1 cellular context compared by ENCODE assay signal in the genomic region with DNA sequence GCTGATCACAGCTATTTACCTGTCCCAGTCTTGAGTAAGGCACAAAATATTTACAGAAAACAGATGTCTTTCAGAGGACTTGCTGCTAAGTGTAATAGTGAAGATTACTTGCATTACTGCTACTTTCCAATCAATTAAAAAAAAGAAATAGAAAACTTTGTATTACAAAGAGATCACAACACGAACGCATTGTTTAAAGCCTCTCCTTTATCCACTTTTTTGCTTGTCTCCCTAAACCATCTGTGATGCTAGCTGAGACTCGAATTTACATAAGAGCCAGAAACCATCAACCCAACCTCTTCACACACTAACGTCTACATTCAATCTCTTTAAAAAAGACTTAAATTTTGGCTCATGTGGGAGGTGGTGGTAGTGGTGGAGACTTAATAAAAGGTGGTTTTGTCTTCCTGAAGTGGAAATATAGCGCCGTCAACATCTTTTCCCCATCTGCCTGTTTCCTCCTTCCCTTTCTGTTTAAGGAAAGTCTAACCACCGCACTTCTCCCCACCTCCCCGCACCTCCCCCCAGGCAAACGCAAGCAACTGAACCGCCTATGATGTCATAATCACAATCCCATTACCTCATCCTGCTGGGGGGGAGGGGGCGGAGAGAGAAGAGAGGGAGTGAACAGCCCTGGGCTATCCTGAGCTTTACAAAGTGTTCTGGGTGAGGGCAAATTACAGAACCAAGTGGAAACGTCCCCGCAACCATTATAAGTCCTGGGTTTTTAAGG.
A peak's percentile ranks its signal among the peaks of the same experiment; 100 is the strongest.
TF ChIP-seq lines count a peak whose summit lies in the region.

No MANE protein-coding gene starts in this region.

TF ChIP-seq in HepG2, 621 proteins besides CTCF, POLR2A, EP300 and RAD21 (continued from another document and continues in another):
- TF ChIP-seq, protein P1, sequence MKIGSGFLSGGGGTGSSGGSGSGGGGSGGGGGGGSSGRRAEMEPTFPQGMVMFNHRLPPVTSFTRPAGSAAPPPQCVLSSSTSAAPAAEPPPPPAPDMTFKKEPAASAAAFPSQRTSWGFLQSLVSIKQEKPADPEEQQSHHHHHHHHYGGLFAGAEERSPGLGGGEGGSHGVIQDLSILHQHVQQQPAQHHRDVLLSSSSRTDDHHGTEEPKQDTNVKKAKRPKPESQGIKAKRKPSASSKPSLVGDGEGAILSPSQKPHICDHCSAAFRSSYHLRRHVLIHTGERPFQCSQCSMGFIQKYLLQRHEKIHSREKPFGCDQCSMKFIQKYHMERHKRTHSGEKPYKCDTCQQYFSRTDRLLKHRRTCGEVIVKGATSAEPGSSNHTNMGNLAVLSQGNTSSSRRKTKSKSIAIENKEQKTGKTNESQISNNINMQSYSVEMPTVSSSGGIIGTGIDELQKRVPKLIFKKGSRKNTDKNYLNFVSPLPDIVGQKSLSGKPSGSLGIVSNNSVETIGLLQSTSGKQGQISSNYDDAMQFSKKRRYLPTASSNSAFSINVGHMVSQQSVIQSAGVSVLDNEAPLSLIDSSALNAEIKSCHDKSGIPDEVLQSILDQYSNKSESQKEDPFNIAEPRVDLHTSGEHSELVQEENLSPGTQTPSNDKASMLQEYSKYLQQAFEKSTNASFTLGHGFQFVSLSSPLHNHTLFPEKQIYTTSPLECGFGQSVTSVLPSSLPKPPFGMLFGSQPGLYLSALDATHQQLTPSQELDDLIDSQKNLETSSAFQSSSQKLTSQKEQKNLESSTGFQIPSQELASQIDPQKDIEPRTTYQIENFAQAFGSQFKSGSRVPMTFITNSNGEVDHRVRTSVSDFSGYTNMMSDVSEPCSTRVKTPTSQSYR (CRISPR knock-in tag; IDR thresholded peaks at IDR 0.05; ENCODE audit: borderline replicate concordance): peak; percentile 99
- TF ChIP-seq MLLT10 (CRISPR knock-in tag; IDR thresholded peaks at IDR 0.05) (no peak), EHMT2 (IDR thresholded peaks at IDR 0.05; ENCODE audit: borderline replicate concordance, low read depth, low read length) (no peak), HDAC1 (CRISPR knock-in tag; IDR thresholded peaks at IDR 0.05) (peak; percentile 56; the same call in 1 of the 2 replicates), PITX1 (CRISPR knock-in tag; IDR thresholded peaks at IDR 0.05) (no peak), ZFP90 (CRISPR knock-in tag; IDR thresholded peaks at IDR 0.05; ENCODE audit: borderline replicate concordance) (no peak), ATF7 (IDR thresholded peaks at IDR 0.05) (peak; percentile 97), ATF7 (CRISPR knock-in tag; IDR thresholded peaks at IDR 0.05) (peak; percentile 99), JUND (CRISPR knock-in tag; IDR thresholded peaks at IDR 0.05) (peak; percentile 56; the same call in 1 of the 2 replicates), YEATS2 (CRISPR knock-in tag; IDR thresholded peaks at IDR 0.05; ENCODE audit: borderline replicate concordance) (no peak), KMT2A (CRISPR knock-in tag; IDR thresholded peaks at IDR 0.05) (0 out of 2 replicates have a peak, but pooled peaks have one; percentile 5), NFATC3 (CRISPR knock-in tag; IDR thresholded peaks at IDR 0.05) (no peak), CEBPG (CRISPR knock-in tag; IDR thresholded peaks at IDR 0.05) (peak; percentile 62), ZNF333 (CRISPR knock-in tag; IDR thresholded peaks at IDR 0.05; ENCODE audit: borderline replicate concordance) (0 out of 2 replicates have a peak, but pooled peaks have one; percentile 36), SP4 (CRISPR knock-in tag; IDR thresholded peaks at IDR 0.05) (peak; percentile 3; the same call in 1 of the 2 replicates), NR2F1 (CRISPR knock-in tag; IDR thresholded peaks at IDR 0.05) (no peak), ZNF563 (CRISPR knock-in tag; IDR thresholded peaks at IDR 0.05) (0 out of 2 replicates have a peak, but pooled peaks have one; percentile 20), TMF1 (CRISPR knock-in tag; IDR thresholded peaks at IDR 0.05; ENCODE audit: low read depth) (no peak), ZNF768 (CRISPR knock-in tag; IDR thresholded peaks at IDR 0.05) (no peak), ZNF790 (CRISPR knock-in tag; IDR thresholded peaks at IDR 0.05; ENCODE audit: borderline replicate concordance) (0 out of 2 replicates have a peak, but pooled peaks have one; percentile 23), ZFP36L1 (CRISPR knock-in tag; IDR thresholded peaks at IDR 0.05) (peak; percentile 12; the same call in 1 of the 2 replicates)
- TF ChIP-seq, protein P2, sequence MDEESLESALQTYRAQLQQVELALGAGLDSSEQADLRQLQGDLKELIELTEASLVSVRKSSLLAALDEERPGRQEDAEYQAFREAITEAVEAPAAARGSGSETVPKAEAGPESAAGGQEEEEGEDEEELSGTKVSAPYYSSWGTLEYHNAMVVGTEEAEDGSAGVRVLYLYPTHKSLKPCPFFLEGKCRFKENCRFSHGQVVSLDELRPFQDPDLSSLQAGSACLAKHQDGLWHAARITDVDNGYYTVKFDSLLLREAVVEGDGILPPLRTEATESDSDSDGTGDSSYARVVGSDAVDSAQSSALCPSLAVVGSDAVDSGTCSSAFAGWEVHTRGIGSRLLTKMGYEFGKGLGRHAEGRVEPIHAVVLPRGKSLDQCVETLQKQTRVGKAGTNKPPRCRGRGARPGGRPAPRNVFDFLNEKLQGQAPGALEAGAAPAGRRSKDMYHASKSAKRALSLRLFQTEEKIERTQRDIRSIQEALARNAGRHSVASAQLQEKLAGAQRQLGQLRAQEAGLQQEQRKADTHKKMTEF (CRISPR knock-in tag; IDR thresholded peaks at IDR 0.05): no peak
- TF ChIP-seq, protein P3, sequence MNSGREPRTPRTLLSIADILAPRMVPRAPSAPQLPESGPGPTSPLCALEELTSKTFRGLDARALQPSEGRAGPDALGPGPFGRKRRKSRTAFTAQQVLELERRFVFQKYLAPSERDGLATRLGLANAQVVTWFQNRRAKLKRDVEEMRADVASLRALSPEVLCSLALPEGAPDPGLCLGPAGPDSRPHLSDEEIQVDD (CRISPR knock-in tag; IDR thresholded peaks at IDR 0.05; ENCODE audit: borderline replicate concordance): no peak
- TF ChIP-seq, protein P4, sequence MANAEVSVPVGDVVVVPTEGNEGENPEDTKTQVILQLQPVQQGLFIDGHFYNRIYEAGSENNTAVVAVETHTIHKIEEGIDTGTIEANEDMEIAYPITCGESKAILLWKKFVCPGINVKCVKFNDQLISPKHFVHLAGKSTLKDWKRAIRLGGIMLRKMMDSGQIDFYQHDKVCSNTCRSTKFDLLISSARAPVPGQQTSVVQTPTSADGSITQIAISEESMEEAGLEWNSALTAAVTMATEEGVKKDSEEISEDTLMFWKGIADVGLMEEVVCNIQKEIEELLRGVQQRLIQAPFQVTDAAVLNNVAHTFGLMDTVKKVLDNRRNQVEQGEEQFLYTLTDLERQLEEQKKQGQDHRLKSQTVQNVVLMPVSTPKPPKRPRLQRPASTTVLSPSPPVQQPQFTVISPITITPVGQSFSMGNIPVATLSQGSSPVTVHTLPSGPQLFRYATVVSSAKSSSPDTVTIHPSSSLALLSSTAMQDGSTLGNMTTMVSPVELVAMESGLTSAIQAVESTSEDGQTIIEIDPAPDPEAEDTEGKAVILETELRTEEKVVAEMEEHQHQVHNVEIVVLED (CRISPR knock-in tag; IDR thresholded peaks at IDR 0.05; ENCODE audit: borderline replicate concordance): no peak
- TF ChIP-seq, protein P5, sequence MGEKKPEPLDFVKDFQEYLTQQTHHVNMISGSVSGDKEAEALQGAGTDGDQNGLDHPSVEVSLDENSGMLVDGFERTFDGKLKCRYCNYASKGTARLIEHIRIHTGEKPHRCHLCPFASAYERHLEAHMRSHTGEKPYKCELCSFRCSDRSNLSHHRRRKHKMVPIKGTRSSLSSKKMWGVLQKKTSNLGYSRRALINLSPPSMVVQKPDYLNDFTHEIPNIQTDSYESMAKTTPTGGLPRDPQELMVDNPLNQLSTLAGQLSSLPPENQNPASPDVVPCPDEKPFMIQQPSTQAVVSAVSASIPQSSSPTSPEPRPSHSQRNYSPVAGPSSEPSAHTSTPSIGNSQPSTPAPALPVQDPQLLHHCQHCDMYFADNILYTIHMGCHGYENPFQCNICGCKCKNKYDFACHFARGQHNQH (CRISPR knock-in tag; IDR thresholded peaks at IDR 0.05): no peak
- TF ChIP-seq, protein P6, sequence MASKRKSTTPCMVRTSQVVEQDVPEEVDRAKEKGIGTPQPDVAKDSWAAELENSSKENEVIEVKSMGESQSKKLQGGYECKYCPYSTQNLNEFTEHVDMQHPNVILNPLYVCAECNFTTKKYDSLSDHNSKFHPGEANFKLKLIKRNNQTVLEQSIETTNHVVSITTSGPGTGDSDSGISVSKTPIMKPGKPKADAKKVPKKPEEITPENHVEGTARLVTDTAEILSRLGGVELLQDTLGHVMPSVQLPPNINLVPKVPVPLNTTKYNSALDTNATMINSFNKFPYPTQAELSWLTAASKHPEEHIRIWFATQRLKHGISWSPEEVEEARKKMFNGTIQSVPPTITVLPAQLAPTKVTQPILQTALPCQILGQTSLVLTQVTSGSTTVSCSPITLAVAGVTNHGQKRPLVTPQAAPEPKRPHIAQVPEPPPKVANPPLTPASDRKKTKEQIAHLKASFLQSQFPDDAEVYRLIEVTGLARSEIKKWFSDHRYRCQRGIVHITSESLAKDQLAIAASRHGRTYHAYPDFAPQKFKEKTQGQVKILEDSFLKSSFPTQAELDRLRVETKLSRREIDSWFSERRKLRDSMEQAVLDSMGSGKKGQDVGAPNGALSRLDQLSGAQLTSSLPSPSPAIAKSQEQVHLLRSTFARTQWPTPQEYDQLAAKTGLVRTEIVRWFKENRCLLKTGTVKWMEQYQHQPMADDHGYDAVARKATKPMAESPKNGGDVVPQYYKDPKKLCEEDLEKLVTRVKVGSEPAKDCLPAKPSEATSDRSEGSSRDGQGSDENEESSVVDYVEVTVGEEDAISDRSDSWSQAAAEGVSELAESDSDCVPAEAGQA (IDR thresholded peaks at IDR 0.05; ENCODE audit: low read depth): peak; percentile 96
- TF ChIP-seq, protein P6 (CRISPR knock-in tag; IDR thresholded peaks at IDR 0.05; ENCODE audit: borderline replicate concordance): no peak
- TF ChIP-seq, protein P7, sequence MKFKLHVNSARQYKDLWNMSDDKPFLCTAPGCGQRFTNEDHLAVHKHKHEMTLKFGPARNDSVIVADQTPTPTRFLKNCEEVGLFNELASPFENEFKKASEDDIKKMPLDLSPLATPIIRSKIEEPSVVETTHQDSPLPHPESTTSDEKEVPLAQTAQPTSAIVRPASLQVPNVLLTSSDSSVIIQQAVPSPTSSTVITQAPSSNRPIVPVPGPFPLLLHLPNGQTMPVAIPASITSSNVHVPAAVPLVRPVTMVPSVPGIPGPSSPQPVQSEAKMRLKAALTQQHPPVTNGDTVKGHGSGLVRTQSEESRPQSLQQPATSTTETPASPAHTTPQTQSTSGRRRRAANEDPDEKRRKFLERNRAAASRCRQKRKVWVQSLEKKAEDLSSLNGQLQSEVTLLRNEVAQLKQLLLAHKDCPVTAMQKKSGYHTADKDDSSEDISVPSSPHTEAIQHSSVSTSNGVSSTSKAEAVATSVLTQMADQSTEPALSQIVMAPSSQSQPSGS (CRISPR knock-in tag; IDR thresholded peaks at IDR 0.05): peak; percentile 86
- TF ChIP-seq, protein P8, sequence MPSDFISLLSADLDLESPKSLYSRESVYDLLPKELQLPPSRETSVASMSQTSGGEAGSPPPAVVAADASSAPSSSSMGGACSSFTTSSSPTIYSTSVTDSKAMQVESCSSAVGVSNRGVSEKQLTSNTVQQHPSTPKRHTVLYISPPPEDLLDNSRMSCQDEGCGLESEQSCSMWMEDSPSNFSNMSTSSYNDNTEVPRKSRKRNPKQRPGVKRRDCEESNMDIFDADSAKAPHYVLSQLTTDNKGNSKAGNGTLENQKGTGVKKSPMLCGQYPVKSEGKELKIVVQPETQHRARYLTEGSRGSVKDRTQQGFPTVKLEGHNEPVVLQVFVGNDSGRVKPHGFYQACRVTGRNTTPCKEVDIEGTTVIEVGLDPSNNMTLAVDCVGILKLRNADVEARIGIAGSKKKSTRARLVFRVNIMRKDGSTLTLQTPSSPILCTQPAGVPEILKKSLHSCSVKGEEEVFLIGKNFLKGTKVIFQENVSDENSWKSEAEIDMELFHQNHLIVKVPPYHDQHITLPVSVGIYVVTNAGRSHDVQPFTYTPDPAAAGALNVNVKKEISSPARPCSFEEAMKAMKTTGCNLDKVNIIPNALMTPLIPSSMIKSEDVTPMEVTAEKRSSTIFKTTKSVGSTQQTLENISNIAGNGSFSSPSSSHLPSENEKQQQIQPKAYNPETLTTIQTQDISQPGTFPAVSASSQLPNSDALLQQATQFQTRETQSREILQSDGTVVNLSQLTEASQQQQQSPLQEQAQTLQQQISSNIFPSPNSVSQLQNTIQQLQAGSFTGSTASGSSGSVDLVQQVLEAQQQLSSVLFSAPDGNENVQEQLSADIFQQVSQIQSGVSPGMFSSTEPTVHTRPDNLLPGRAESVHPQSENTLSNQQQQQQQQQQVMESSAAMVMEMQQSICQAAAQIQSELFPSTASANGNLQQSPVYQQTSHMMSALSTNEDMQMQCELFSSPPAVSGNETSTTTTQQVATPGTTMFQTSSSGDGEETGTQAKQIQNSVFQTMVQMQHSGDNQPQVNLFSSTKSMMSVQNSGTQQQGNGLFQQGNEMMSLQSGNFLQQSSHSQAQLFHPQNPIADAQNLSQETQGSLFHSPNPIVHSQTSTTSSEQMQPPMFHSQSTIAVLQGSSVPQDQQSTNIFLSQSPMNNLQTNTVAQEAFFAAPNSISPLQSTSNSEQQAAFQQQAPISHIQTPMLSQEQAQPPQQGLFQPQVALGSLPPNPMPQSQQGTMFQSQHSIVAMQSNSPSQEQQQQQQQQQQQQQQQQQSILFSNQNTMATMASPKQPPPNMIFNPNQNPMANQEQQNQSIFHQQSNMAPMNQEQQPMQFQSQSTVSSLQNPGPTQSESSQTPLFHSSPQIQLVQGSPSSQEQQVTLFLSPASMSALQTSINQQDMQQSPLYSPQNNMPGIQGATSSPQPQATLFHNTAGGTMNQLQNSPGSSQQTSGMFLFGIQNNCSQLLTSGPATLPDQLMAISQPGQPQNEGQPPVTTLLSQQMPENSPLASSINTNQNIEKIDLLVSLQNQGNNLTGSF (CRISPR knock-in tag; IDR thresholded peaks at IDR 0.05): no peak
